Comparison of ENCODE assay signal across 8 cellular contexts in genomic region chr2:38603402-38604265, GRCh38. TPM values are rescaled to one million over a fixed set of nuclear protein-coding genes. Genes with fewer than 3 reads are reported as not detected.
DNase-seq lines count a peak whose midpoint lies in the region; ATAC-seq and TF ChIP-seq lines count a peak whose summit lies in the region.

No MANE protein-coding gene starts in this region.

- TF ChIP-seq EP300 in neural cell (conservative IDR thresholded peaks at IDR 0.05; ENCODE audit: poor library complexity, severe bottlenecking): peak; percentile 53

- H3K4me3 Mint-ChIP-seq in CD8-positive, alpha-beta memory T cell: peak overlapping the region; percentile 94 to 97 (median 96)
- peak overlapping the region; percentile 88 for H3K4me3 Mint-ChIP-seq in activated T-helper 2 cell treated with anti-CD3 and anti-CD28 coated beads, Interferon-gamma antibody, Interleukin-2, Interleukin-4, amounts not matched to agents 10 μg/mL and 5 μg/mL and 100 μg/mL, durations not matched to agents 14 hours and 24 hours and 36 hours (ENCODE audit: low read depth)
- peak overlapping the region; percentile 90 to 95 for H3K4me3 Mint-ChIP-seq in stimulated activated naive CD8-positive, alpha-beta T cell treated with anti-CD3 and anti-CD28 coated beads, Interleukin-15, amount 100 ng/mL, for 72 hours

- H3K36me3 ChIP-seq in CD8-positive, alpha-beta memory T cell (ENCODE audit: insufficient read depth, low read length): no peaks in the 10 kb centered on the region
- no peaks in the 10 kb centered on the region for H3K36me3 ChIP-seq in neural cell (ENCODE audit: insufficient read depth, low read length)

- CTCF ChIA-PET in CD8-positive, alpha-beta memory T cell (lab: Charles Lee): interaction anchor here (0.7 to 8.0 kb wide), 37 partner anchors 9 to 147 kb away, joined by 3 to 96 read pairs (median 6); partner anchors contain the start of genes GALM and SRSF7

- TF ChIP-seq RAD21 in neural cell (conservative IDR thresholded peaks at IDR 0.05): peak; percentile 74

- TF ChIP-seq CTCF in LNCaP clone FGC (IDR thresholded peaks at IDR 0.05; ENCODE audit: control insufficient read depth, extremely low read depth, insufficient read depth) (peak; percentile 69), fibroblast of villous mesenchyme (IDR thresholded peaks at IDR 0.05; ENCODE audit: insufficient read depth, low read depth, low read length) (peak; percentile 80), neural cell (IDR thresholded peaks at IDR 0.05; ENCODE audit: poor library complexity, severe bottlenecking) (peak; percentile 96)

- H3K9me3 ChIP-seq in CD8-positive, alpha-beta memory T cell (ENCODE audit: low read length): no peaks in the 10 kb centered on the region
- H3K9me3 ChIP-seq in neural cell (ENCODE audit: low read length): no peaks in the 10 kb centered on the region

- H3F3A ChIP-seq in neural cell (ENCODE audit: insufficient read depth, low read length, poor library complexity, severe bottlenecking): peaks cover 7% of the 10 kb centered on the region

- peak; percentile 74 to 89 (median 79) for DNase-seq in CD8-positive, alpha-beta memory T cell
- no peak for DNase-seq in LNCaP clone FGC (ENCODE audit: low read depth)
- DNase-seq in RPMI7951 (ENCODE audit: low read depth): peak; percentile 85
- DNase-seq in activated T-helper 2 cell treated with anti-CD3 and anti-CD28 coated beads, Interferon-gamma antibody, Interleukin-2, Interleukin-4, amounts not matched to agents 10 μg/mL and 5 μg/mL and 100 μg/mL, durations not matched to agents 14 hours and 24 hours and 36 hours (ENCODE audit: low spot score): peak; percentile 80
- DNase-seq in fibroblast of villous mesenchyme (ENCODE audit: low read depth): peak; percentile 71
- peak; percentile 79 to 86 for DNase-seq in stimulated activated naive CD8-positive, alpha-beta T cell treated with anti-CD3 and anti-CD28 coated beads, Interleukin-15, amount 100 ng/mL, for 72 hours

- H3K36me3 Mint-ChIP-seq in CD8-positive, alpha-beta memory T cell: peaks cover 0 to 25% (median 1%) of the 10 kb centered on the region in 3 donors
- H3K36me3 Mint-ChIP-seq in activated T-helper 2 cell treated with anti-CD3 and anti-CD28 coated beads, Interferon-gamma antibody, Interleukin-2, Interleukin-4, amounts not matched to agents 10 μg/mL and 5 μg/mL and 100 μg/mL, durations not matched to agents 14 hours and 24 hours and 36 hours (ENCODE audit: low read depth): peaks cover 21% of the 10 kb centered on the region

- H2AFZ ChIP-seq in neural cell (ENCODE audit: low read depth, low read length): peak overlapping the region; percentile 84

- no peaks in the 10 kb centered on the region for H3K9me3 Mint-ChIP-seq in CD8-positive, alpha-beta memory T cell
- peaks cover 1% of the 10 kb centered on the region for H3K9me3 Mint-ChIP-seq in activated T-helper 2 cell treated with anti-CD3 and anti-CD28 coated beads, Interferon-gamma antibody, Interleukin-2, Interleukin-4, amounts not matched to agents 10 μg/mL and 5 μg/mL and 100 μg/mL, durations not matched to agents 14 hours and 24 hours and 36 hours
- peaks cover 0 to 1% of the 10 kb centered on the region in 2 donors for H3K9me3 Mint-ChIP-seq in stimulated activated naive CD8-positive, alpha-beta T cell treated with anti-CD3 and anti-CD28 coated beads, Interleukin-15, amount 100 ng/mL, for 72 hours

- intact Hi-C loops in activated T-helper 2 cell treated with anti-CD3 and anti-CD28 coated beads, Interferon-gamma antibody, Interleukin-2, Interleukin-4, amounts not matched to agents 10 μg/mL and 5 μg/mL and 100 μg/mL, durations not matched to agents 14 hours and 24 hours and 36 hours (cut with micrococcal nuclease): loop anchor here (1.0 kb wide), 7 partner anchors 22 to 123 kb away; no protein-coding TSS in a partner anchor

- POLR2A ChIA-PET in CD8-positive, alpha-beta memory T cell (lab: Charles Lee): interaction anchor here (0.6 to 5.8 kb wide), 12 partner anchors 7 to 978 kb away, joined by 3 to 57 read pairs (median 5); partner anchors contain the start of genes GALM and SRSF7

- H3K9ac ChIP-seq in neural cell (ENCODE audit: low read length): peak overlapping the region; percentile 90

- H3K4me2 ChIP-seq in neural cell (ENCODE audit: low read length): no peak overlapping the region

- peaks cover 38 to 53% (median 51%) of the 10 kb centered on the region in 3 donors for H3K4me1 Mint-ChIP-seq in CD8-positive, alpha-beta memory T cell
- H3K4me1 Mint-ChIP-seq in activated T-helper 2 cell treated with anti-CD3 and anti-CD28 coated beads, Interferon-gamma antibody, Interleukin-2, Interleukin-4, amounts not matched to agents 10 μg/mL and 5 μg/mL and 100 μg/mL, durations not matched to agents 14 hours and 24 hours and 36 hours (ENCODE audit: low read depth): peaks cover 53% of the 10 kb centered on the region
- peaks cover 49% of the 10 kb centered on the region for H3K4me1 Mint-ChIP-seq in stimulated activated naive CD8-positive, alpha-beta T cell treated with anti-CD3 and anti-CD28 coated beads, Interleukin-15, amount 100 ng/mL, for 72 hours

- peaks cover 16% of the 10 kb centered on the region for H3K4me1 ChIP-seq in CD8-positive, alpha-beta memory T cell (ENCODE audit: insufficient read depth, low read length)

- peaks cover 0 to 2% of the 10 kb centered on the region in 2 donors for H3K27me3 Mint-ChIP-seq in CD8-positive, alpha-beta memory T cell
- H3K27me3 Mint-ChIP-seq in activated T-helper 2 cell treated with anti-CD3 and anti-CD28 coated beads, Interferon-gamma antibody, Interleukin-2, Interleukin-4, amounts not matched to agents 10 μg/mL and 5 μg/mL and 100 μg/mL, durations not matched to agents 14 hours and 24 hours and 36 hours (ENCODE audit: low read depth): no peaks in the 10 kb centered on the region
- H3K27me3 Mint-ChIP-seq in stimulated activated naive CD8-positive, alpha-beta T cell treated with anti-CD3 and anti-CD28 coated beads, Interleukin-15, amount 100 ng/mL, for 72 hours: no peaks in the 10 kb centered on the region

- H3K27ac ChIP-seq in CD8-positive, alpha-beta memory T cell (ENCODE audit: low read depth, low read length): peak overlapping the region; percentile 82
- peak overlapping the region; percentile 91 for H3K27ac ChIP-seq in neural cell (ENCODE audit: low read length)

- H3K27me3 ChIP-seq in CD8-positive, alpha-beta memory T cell (ENCODE audit: insufficient read depth, low read length, poor library complexity, severe bottlenecking): no peaks in the 10 kb centered on the region
- H3K27me3 ChIP-seq in neural cell (ENCODE audit: insufficient read depth, low read depth, low read length): no peaks in the 10 kb centered on the region

- H3K27ac Mint-ChIP-seq in CD8-positive, alpha-beta memory T cell: peak overlapping the region; percentile 88 to 97 (median 97)
- peak overlapping the region; percentile 91 for H3K27ac Mint-ChIP-seq in activated T-helper 2 cell treated with anti-CD3 and anti-CD28 coated beads, Interferon-gamma antibody, Interleukin-2, Interleukin-4, amounts not matched to agents 10 μg/mL and 5 μg/mL and 100 μg/mL, durations not matched to agents 14 hours and 24 hours and 36 hours
- peak overlapping the region; percentile 97 for H3K27ac Mint-ChIP-seq in stimulated activated naive CD8-positive, alpha-beta T cell treated with anti-CD3 and anti-CD28 coated beads, Interleukin-15, amount 100 ng/mL, for 72 hours

- peak overlapping the region; percentile 93 for H3K4me3 ChIP-seq in CD8-positive, alpha-beta memory T cell (ENCODE audit: low read length)
- H3K4me3 ChIP-seq in LNCaP clone FGC (ENCODE audit: low read depth, low read length) (peak overlapping the region; percentile 69), fibroblast of villous mesenchyme (ENCODE audit: low read depth, low read length) (peak overlapping the region; percentile 84), neural cell (ENCODE audit: low read length) (peak overlapping the region; percentile 87)

- no peaks in the 10 kb centered on the region for H3K9me2 ChIP-seq in neural cell (ENCODE audit: insufficient read depth, low read length)

- H3K79me2 ChIP-seq in neural cell (replicated peaks; ENCODE audit: insufficient read depth, low read length): peaks cover 32% of the 10 kb centered on the region

- H4K20me1 ChIP-seq in neural cell (ENCODE audit: insufficient read depth): peaks cover 3% of the 10 kb centered on the region

- ATAC-seq in GM21529 (IDR thresholded peaks at IDR 0.05; ENCODE audit: unreplicated experiment): peak; percentile 47
- ATAC-seq in stimulated activated naive CD8-positive, alpha-beta T cell treated with anti-CD3 and anti-CD28 coated beads, Interleukin-15, amount 100 ng/mL, for 72 hours: peak; percentile 89

TF ChIP-seq in neural cell, 6 proteins besides CTCF, POLR2A, EP300 and RAD21 (continues in another document):
- TF ChIP-seq EZH2 (IDR thresholded peaks at IDR 0.05; ENCODE audit: borderline replicate concordance, insufficient read depth, low read length, poor library complexity, severe bottlenecking) (no peak), SMC3 (conservative IDR thresholded peaks at IDR 0.05; ENCODE audit: poor library complexity) (peak; percentile 81)

RNA-seq across cellular contexts. Expression of gene HNRNPLL, which starts 0.9 kb away (rescaled TPM):
- 10 to 100 TPM; 77.4 to 80.8 TPM for total RNA-seq in CD8-positive, alpha-beta memory T cell
- 65.4 TPM for polyA plus RNA-seq in CD8-positive, alpha-beta memory T cell
- 61.8 and 83.1 TPM in 2 replicates for total RNA-seq in RPMI7951 (2014; rRNA removed; shearing (Covaris generic))
- 65.7 and 67.7 TPM in 2 replicates for total RNA-seq in activated T-helper 2 cell treated with anti-CD3 and anti-CD28 coated beads, Interferon-gamma antibody, Interleukin-2, Interleukin-4, amounts not matched to agents 10 μg/mL and 5 μg/mL and 100 μg/mL, durations not matched to agents 14 hours and 24 hours and 36 hours
- total RNA-seq in fibroblast of villous mesenchyme: 40.6 and 57.0 TPM in 2 replicates
- polyA plus RNA-seq in neural cell: 53.4 and 63.5 TPM in 2 replicates
- polyA minus RNA-seq in neural cell: 116 and 128 TPM in 2 replicates
